In genomic region chr2:127175406-127175805, GRCh38 we compare ENCODE assay signal across 11 cellular contexts. TPM values are rescaled to one million over a fixed set of nuclear protein-coding genes. Genes with fewer than 3 reads are reported as not detected.
DNase-seq lines count a peak whose midpoint lies in the region; ATAC-seq and TF ChIP-seq lines count a peak whose summit lies in the region.
"Had no signal": no experiment of that assay in that cellular context is flagged by ENCODE, and none has a peak within 500 bp of the region (broad histone marks: within the 10 kb centered on the region; RNA-seq: fewer than 3 reads in every experiment).

No MANE protein-coding gene starts in this region.

- in situ Hi-C loops in transverse colon (cut with MboI; ENCODE audit: low pct_ligation_motif_present in 1 of 4, low pct_unique_long_range_greater_than_20kb in 1 of 4, low sequenced_read_pairs in 3 of 4): no loop called here

- H3K36me3 ChIP-seq in SJSA1 (no peaks in the 10 kb centered on the region), muscle layer of colon (ENCODE audit: insufficient read depth, low read length) (no peaks in the 10 kb centered on the region), transverse colon (no peaks in the 10 kb centered on the region)

- no peak overlapping the region for H3K4me3 Mint-ChIP-seq in stimulated activated naive B cell treated with anti-CD40 and anti-IgM and Interleukin-4, amounts not matched to agents 10 μg/mL and 1 μg/mL and 100 μg/mL, for 72 hours

- H3K27me3 Mint-ChIP-seq in stimulated activated naive B cell treated with anti-CD40 and anti-IgM and Interleukin-4, amounts not matched to agents 10 μg/mL and 1 μg/mL and 100 μg/mL, for 72 hours: peaks cover 10% of the 10 kb centered on the region in 2 donors

- peaks cover 3 to 6% of the 10 kb centered on the region in 2 donors for H3K9me3 Mint-ChIP-seq in stimulated activated naive B cell treated with anti-CD40 and anti-IgM and Interleukin-4, amounts not matched to agents 10 μg/mL and 1 μg/mL and 100 μg/mL, for 72 hours

- H3K4me1 ChIP-seq in SJSA1 (replicated peaks) (peaks cover 20% of the 10 kb centered on the region), muscle layer of colon (ENCODE audit: insufficient read depth, low read length) (peaks cover 40% of the 10 kb centered on the region), transverse colon (peaks cover 0 to 34% (median 15%) of the 10 kb centered on the region in 4 donors)

- 57 to 60% methylated on average over 2 to 7 of the region's 7 CpGs for WGBS in transverse colon (ENCODE audit: low coverage in 1 of 2), 2 donors

- intact Hi-C loops in transverse colon (cut with DNase I; ENCODE audit: low total_unique reads): no loop called here

- peaks cover 2 to 16% of the 10 kb centered on the region in 2 donors for H3K4me1 Mint-ChIP-seq in stimulated activated naive B cell treated with anti-CD40 and anti-IgM and Interleukin-4, amounts not matched to agents 10 μg/mL and 1 μg/mL and 100 μg/mL, for 72 hours

- no peak overlapping the region for H3K27ac Mint-ChIP-seq in stimulated activated naive B cell treated with anti-CD40 and anti-IgM and Interleukin-4, amounts not matched to agents 10 μg/mL and 1 μg/mL and 100 μg/mL, for 72 hours

- TF ChIP-seq CTCF in fibroblast of mammary gland (conservative IDR thresholded peaks at IDR 0.05; ENCODE audit: control insufficient read depth, insufficient read depth, low read depth, low read length): no peak
- TF ChIP-seq CTCF in transverse colon (IDR thresholded peaks at IDR 0.05): no peak

- no peak for TF ChIP-seq POLR2A in transverse colon (IDR thresholded peaks at IDR 0.05)

- H3K27me3 ChIP-seq in SJSA1 (replicated peaks) (no peaks in the 10 kb centered on the region), muscle layer of colon (ENCODE audit: control insufficient read depth in 1 of 2, insufficient read depth in 2 of 2, low read length in 2 of 2) (no peaks in the 10 kb centered on the region), transverse colon (no peaks in the 10 kb centered on the region)

- DNase-seq in SJSA1 (ENCODE audit: low read depth in 1 of 2, low spot score in 2 of 2) (no peak), fibroblast of mammary gland (ENCODE audit: low read depth) (peak; percentile 63), transverse colon (peak; percentile 37), NCI-H1436 treated with DMSO at 0.1 percent for 48 hours (lab: John Stamatoyannopoulos, UW) (no peak), left lobe of liver (ENCODE audit: low spot score) (no peak)
- no peak for DNase-seq in stimulated activated naive B cell treated with anti-CD40 and anti-IgM and Interleukin-4, amounts not matched to agents 10 μg/mL and 1 μg/mL and 100 μg/mL, for 72 hours
- DNase-seq: activated CD4-positive, alpha-beta T cell treated with anti-CD3 and anti-CD28 coated beads for 4 hours; activated gamma-delta T cell; cerebellar nuclear complex; NCI-H748 treated with DMSO at 0.1 percent for 48 hours had no signal

- no peak overlapping the region for H3K4me3 ChIP-seq in SJSA1
- no peak overlapping the region for H3K4me3 ChIP-seq in fibroblast of mammary gland (ENCODE audit: control insufficient read depth, low read depth, low read length)
- H3K4me3 ChIP-seq in muscle layer of colon (ENCODE audit: low read depth in 1 of 2, low read length in 2 of 2): no peak overlapping the region
- H3K4me3 ChIP-seq in transverse colon: no peak overlapping the region

- peak overlapping the region; percentile 16 for H3K9ac ChIP-seq in muscle layer of colon (ENCODE audit: low read length)

- H3K9me3 ChIP-seq in SJSA1 (replicated peaks) (no peaks in the 10 kb centered on the region), muscle layer of colon (ENCODE audit: low read length) (peaks cover 3% of the 10 kb centered on the region), transverse colon (peaks cover 0 to under 1% of the 10 kb centered on the region in 2 donors)

- H3K36me3 Mint-ChIP-seq in stimulated activated naive B cell treated with anti-CD40 and anti-IgM and Interleukin-4, amounts not matched to agents 10 μg/mL and 1 μg/mL and 100 μg/mL, for 72 hours: peaks cover 0 to under 1% of the 10 kb centered on the region in 2 donors

- H3K27ac ChIP-seq in SJSA1: peak overlapping the region; percentile 57; the same call in 1 of the 2 replicates
- peak overlapping the region; percentile 93 for H3K27ac ChIP-seq in muscle layer of colon (ENCODE audit: low read depth, low read length)
- H3K27ac ChIP-seq in transverse colon: peak overlapping the region; percentile 59 to 85 (median 78)

- TF ChIP-seq EP300 in transverse colon (IDR thresholded peaks at IDR 0.05; ENCODE audit: low read depth): no peak

- ATAC-seq in stimulated activated naive B cell treated with anti-CD40 and anti-IgM and Interleukin-4, amounts not matched to agents 10 μg/mL and 1 μg/mL and 100 μg/mL, for 72 hours (replicated peaks): no peak
- no peak for ATAC-seq in left lobe of liver

RNA-seq across cellular contexts. Expression of gene CYP27C1, which starts 44.7 kb away (rescaled TPM):
- 0.63 and 2.7 TPM in 2 replicates for total RNA-seq in SJSA1 (2014; rRNA removed; shearing (Covaris generic))
- total RNA-seq in transverse colon (under 1 TPM in 3 of 4 donors, not detected in 1; 0.14 to 0.64 (median 0.20) TPM), left lobe of liver (0.05 TPM)

Comparison
In these comparisons a context has a peak if more than half of its experiments do, and no peak if none do; other contexts are left out.
1. DNase-seq: peak in fibroblast of mammary gland (single experiment) and transverse colon (single experiment); none in SJSA1 (0 of 2), NCI-H1436 treated with DMSO at 0.1 percent for 48 hours (single experiment), stimulated activated naive B cell treated with anti-CD40 and anti-IgM and Interleukin-4, amounts not matched to agents 10 μg/mL and 1 μg/mL and 100 μg/mL, for 72 hours (single experiment) and left lobe of liver (single experiment).
2. Peak in every context shown above with its lines, with median percentiles within 50 percentile points of each other: H3K27ac ChIP-seq.